21 cellular contexts compared by ENCODE assay signal in genomic region chr9:107155244-107155817, GRCh38.
A peak's percentile ranks its signal among the peaks of the same experiment; 100 is the strongest.
DNase-seq lines count a peak whose midpoint lies in the region; ATAC-seq, FAIRE-seq and TF ChIP-seq lines count a peak whose summit lies in the region.
"Had no signal": no experiment of that assay in that cellular context is flagged by ENCODE, and none has a peak within 500 bp of the region (broad histone marks: within the 10 kb centered on the region; RNA-seq: fewer than 3 reads in every experiment).

No MANE protein-coding gene starts in this region.

- H3K27me3 Mint-ChIP-seq in stimulated activated memory B cell treated with anti-CD40 and anti-IgM and Interleukin-4, amounts not matched to agents 10 μg/mL and 1 μg/mL and 100 μg/mL, for 72 hours = peaks cover 17% of the 10 kb centered on the region

- H3K36me3 Mint-ChIP-seq in stimulated activated memory B cell treated with anti-CD40 and anti-IgM and Interleukin-4, amounts not matched to agents 10 μg/mL and 1 μg/mL and 100 μg/mL, for 72 hours = no peaks in the 10 kb centered on the region

- H2AFZ ChIP-seq in keratinocyte (ENCODE audit: control insufficient read depth, low read length) = no peak overlapping the region

- TF ChIP-seq CTCF in BE2C (IDR thresholded peaks at IDR 0.05; ENCODE audit: low read depth, low read length) (peak; percentile 38), HFF-Myc (IDR thresholded peaks at IDR 0.05; ENCODE audit: low read depth, low read length, missing control alignments) (peak; percentile 19), astrocyte of the spinal cord (IDR thresholded peaks at IDR 0.05; ENCODE audit: low read depth, low read length) (peak; percentile 19), keratinocyte (optimal IDR thresholded peaks at IDR 0.05 in 1 of 3, IDR thresholded peaks at IDR 0.05 in 1 of 3, conservative IDR thresholded peaks at IDR 0.05 in 1 of 3; ENCODE audit: extremely low read depth in 1 of 3, insufficient read depth in 2 of 3, low read length in 3 of 3) (peak; percentile 14 to 45 (median 33)), coronary artery (IDR thresholded peaks at IDR 0.05) (no peak)

- ATAC-seq in GM21423 (IDR thresholded peaks at IDR 0.05; ENCODE audit: unreplicated experiment) = no peak
- ATAC-seq in stimulated activated memory B cell treated with anti-CD40 and anti-IgM and Interleukin-4, amounts not matched to agents 10 μg/mL and 1 μg/mL and 100 μg/mL, for 72 hours = no peak
- ATAC-seq: gastrocnemius medialis had no signal

- no peaks in the 10 kb centered on the region for H3K36me3 ChIP-seq in BE2C
- H3K36me3 ChIP-seq in keratinocyte (ENCODE audit: control insufficient read depth in 2 of 2, extremely low read depth in 1 of 2, insufficient read depth in 2 of 2, low read length in 2 of 2) = no peaks in the 10 kb centered on the region
- H3K36me3 ChIP-seq: gastrocnemius medialis, vagina had no signal

- in situ Hi-C loops in astrocyte of the spinal cord (cut with HindIII; ENCODE audit: low sequenced_read_pairs) = no loop called here

- H3K9ac ChIP-seq in keratinocyte (ENCODE audit: control insufficient read depth, extremely low read depth, insufficient read depth, low read length) = no peak overlapping the region

- H3K27ac ChIP-seq in keratinocyte (ENCODE audit: control insufficient read depth, insufficient read depth, low read length) (no peak overlapping the region), coronary artery (no peak overlapping the region)
- H3K27ac ChIP-seq: gastrocnemius medialis, skin epidermis, vagina had no signal

- H3K4me3 ChIP-seq in BE2C (ENCODE audit: low read depth, low read length) = no peak overlapping the region
- H3K4me3 ChIP-seq in HFF-Myc (replicated peaks; ENCODE audit: low read depth, low read length) = no peak overlapping the region
- H3K4me3 ChIP-seq in astrocyte of the spinal cord (ENCODE audit: low read depth, low read length) = no peak overlapping the region
- H3K4me3 ChIP-seq in keratinocyte (ENCODE audit: control insufficient read depth in 2 of 3, extremely low read depth in 1 of 3, insufficient read depth in 2 of 3, low read depth in 1 of 3, low read length in 3 of 3) = no peak overlapping the region
- no peak overlapping the region for H3K4me3 ChIP-seq in coronary artery
- H3K4me3 ChIP-seq: gastrocnemius medialis, skin epidermis, vagina had no signal

- DNase-seq in BE2C (no peak), HFF-Myc (ENCODE audit: extremely low read depth, low read depth) (no peak), astrocyte of the spinal cord (ENCODE audit: low read depth, low spot score) (no peak), keratinocyte (ENCODE audit: low read depth, low spot score) (no peak), NCI-H345 (lab: John Stamatoyannopoulos, UW) (no peak), coronary artery (ENCODE audit: low spot score) (no peak)
- DNase-seq: activated naive CD4-positive, alpha-beta T cell; C1 segment of cervical spinal cord; DMS53; gastrocnemius medialis; KBM-7; NCI-H1436; NCI-H226; occipital lobe had no signal

- H3K27ac Mint-ChIP-seq in stimulated activated memory B cell treated with anti-CD40 and anti-IgM and Interleukin-4, amounts not matched to agents 10 μg/mL and 1 μg/mL and 100 μg/mL, for 72 hours = no peak overlapping the region
- H3K27ac Mint-ChIP-seq: stimulated activated naive CD8-positive, alpha-beta T cell treated with anti-CD3 and anti-CD28 coated beads, Interleukin-15, Interleukin-2, amounts not matched to agents 100 ng/mL and 50 ng/mL, for 24 hours had no signal

- no peaks in the 10 kb centered on the region for H3K79me2 ChIP-seq in keratinocyte (ENCODE audit: control insufficient read depth, insufficient read depth, low read length)

- no peaks in the 10 kb centered on the region for H3K4me1 Mint-ChIP-seq in stimulated activated memory B cell treated with anti-CD40 and anti-IgM and Interleukin-4, amounts not matched to agents 10 μg/mL and 1 μg/mL and 100 μg/mL, for 72 hours

- no peaks in the 10 kb centered on the region for H3K9me1 ChIP-seq in keratinocyte (ENCODE audit: control insufficient read depth, extremely low read depth, insufficient read depth, low read length)

- H3K9me3 ChIP-seq in BE2C = no peaks in the 10 kb centered on the region
- H3K9me3 ChIP-seq in keratinocyte (ENCODE audit: control insufficient read depth, low read depth, low read length) = no peaks in the 10 kb centered on the region
- H3K9me3 ChIP-seq: gastrocnemius medialis, vagina had no signal

- H3K27me3 ChIP-seq in BE2C (no peaks in the 10 kb centered on the region), keratinocyte (ENCODE audit: control insufficient read depth, extremely low read depth, insufficient read depth, low read length) (peaks cover 4% of the 10 kb centered on the region)
- H3K27me3 ChIP-seq: gastrocnemius medialis, vagina had no signal

- H3K4me3 Mint-ChIP-seq in stimulated activated memory B cell treated with anti-CD40 and anti-IgM and Interleukin-4, amounts not matched to agents 10 μg/mL and 1 μg/mL and 100 μg/mL, for 72 hours = no peak overlapping the region
- H3K4me3 Mint-ChIP-seq: stimulated activated naive CD8-positive, alpha-beta T cell treated with anti-CD3 and anti-CD28 coated beads, Interleukin-15, Interleukin-2, amounts not matched to agents 100 ng/mL and 50 ng/mL, for 24 hours had no signal

- FAIRE-seq in keratinocyte (lab: Jason Lieb, UNC) = no peak
- FAIRE-seq: GM12891, RCC 7860 had no signal

- dilution Hi-C loops in keratinocyte (cut with MboI; ENCODE audit: extremely low pct_ligation_motif_present, low sequenced_read_pairs) = no loop called here

- no peaks in the 10 kb centered on the region for H3K4me1 ChIP-seq in BE2C
- H3K4me1 ChIP-seq in keratinocyte (ENCODE audit: control insufficient read depth, extremely low read depth, insufficient read depth, low read length) = no peaks in the 10 kb centered on the region
- H3K4me1 ChIP-seq: gastrocnemius medialis, vagina had no signal

- no peak overlapping the region for H3K4me2 ChIP-seq in keratinocyte (ENCODE audit: control insufficient read depth, extremely low read depth, insufficient read depth, low read depth, low read length)

- peaks cover 4% of the 10 kb centered on the region for H3K9me3 Mint-ChIP-seq in stimulated activated memory B cell treated with anti-CD40 and anti-IgM and Interleukin-4, amounts not matched to agents 10 μg/mL and 1 μg/mL and 100 μg/mL, for 72 hours

- H4K20me1 ChIP-seq in keratinocyte (ENCODE audit: control insufficient read depth, extremely low read depth, insufficient read depth, low read length) = no peaks in the 10 kb centered on the region
